1 cellular context compared by ENCODE assay signal in the genomic region with DNA sequence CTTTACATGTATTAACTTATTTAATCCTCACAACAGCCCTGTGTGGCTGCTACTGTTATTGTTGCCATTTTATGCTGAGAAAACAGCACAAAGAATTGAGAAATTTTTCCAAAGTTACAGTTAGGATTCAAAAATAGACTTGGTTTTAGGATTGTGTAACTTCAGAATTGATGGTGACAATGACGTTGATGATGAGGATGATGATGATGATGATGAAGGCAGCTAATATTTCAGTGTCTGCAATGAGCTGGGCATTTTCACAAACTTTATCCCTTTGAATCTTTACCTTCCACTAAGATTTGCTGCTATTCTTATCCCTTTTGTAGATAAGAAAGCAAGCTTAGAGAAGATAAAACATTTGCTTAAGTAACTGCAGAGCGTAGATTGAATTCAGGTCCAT.
TF ChIP-seq lines count a peak whose summit lies in the region.

No MANE protein-coding gene starts in this region.

TF ChIP-seq in K562, 482 proteins besides CTCF, POLR2A, EP300 and RAD21:
- TF ChIP-seq CEBPG (CRISPR knock-in tag; IDR thresholded peaks at IDR 0.05) (no peak), CEBPG (tag; conservative IDR thresholded peaks at IDR 0.05 in 1 of 2, IDR thresholded peaks at IDR 0.05 in 1 of 2) (peak; percentile 18 to 45; a peak in 1 of 4 replicates), ATF1 (CRISPR knock-in tag; IDR thresholded peaks at IDR 0.05) (no peak), ATF1 (tag; IDR thresholded peaks at IDR 0.05) (peak; percentile 24; the same call in 1 of the 2 replicates), CEBPB (tag; IDR thresholded peaks at IDR 0.05) (peak; percentile 25; the same call in 1 of the 2 replicates)
- TF ChIP-seq, protein P1, sequence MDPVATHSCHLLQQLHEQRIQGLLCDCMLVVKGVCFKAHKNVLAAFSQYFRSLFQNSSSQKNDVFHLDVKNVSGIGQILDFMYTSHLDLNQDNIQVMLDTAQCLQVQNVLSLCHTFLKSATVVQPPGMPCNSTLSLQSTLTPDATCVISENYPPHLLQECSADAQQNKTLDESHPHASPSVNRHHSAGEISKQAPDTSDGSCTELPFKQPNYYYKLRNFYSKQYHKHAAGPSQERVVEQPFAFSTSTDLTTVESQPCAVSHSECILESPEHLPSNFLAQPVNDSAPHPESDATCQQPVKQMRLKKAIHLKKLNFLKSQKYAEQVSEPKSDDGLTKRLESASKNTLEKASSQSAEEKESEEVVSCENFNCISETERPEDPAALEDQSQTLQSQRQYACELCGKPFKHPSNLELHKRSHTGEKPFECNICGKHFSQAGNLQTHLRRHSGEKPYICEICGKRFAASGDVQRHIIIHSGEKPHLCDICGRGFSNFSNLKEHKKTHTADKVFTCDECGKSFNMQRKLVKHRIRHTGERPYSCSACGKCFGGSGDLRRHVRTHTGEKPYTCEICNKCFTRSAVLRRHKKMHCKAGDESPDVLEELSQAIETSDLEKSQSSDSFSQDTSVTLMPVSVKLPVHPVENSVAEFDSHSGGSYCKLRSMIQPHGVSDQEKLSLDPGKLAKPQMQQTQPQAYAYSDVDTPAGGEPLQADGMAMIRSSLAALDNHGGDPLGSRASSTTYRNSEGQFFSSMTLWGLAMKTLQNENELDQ (CRISPR knock-in tag; IDR thresholded peaks at IDR 0.05; ENCODE audit: borderline replicate concordance): no peak
- TF ChIP-seq, protein P2, sequence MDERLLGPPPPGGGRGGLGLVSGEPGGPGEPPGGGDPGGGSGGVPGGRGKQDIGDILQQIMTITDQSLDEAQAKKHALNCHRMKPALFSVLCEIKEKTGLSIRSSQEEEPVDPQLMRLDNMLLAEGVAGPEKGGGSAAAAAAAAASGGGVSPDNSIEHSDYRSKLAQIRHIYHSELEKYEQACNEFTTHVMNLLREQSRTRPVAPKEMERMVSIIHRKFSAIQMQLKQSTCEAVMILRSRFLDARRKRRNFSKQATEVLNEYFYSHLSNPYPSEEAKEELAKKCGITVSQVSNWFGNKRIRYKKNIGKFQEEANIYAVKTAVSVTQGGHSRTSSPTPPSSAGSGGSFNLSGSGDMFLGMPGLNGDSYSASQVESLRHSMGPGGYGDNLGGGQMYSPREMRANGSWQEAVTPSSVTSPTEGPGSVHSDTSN (CRISPR knock-in tag; IDR thresholded peaks at IDR 0.05; ENCODE audit: low read depth): no peak
- TF ChIP-seq, protein P2 (tag; conservative IDR thresholded peaks at IDR 0.05; ENCODE audit: low read depth): 0 out of 2 replicates have a peak, but pooled peaks have one; percentile 6
